Comparison of ENCODE assay signal across 37 cellular contexts in the genomic region with DNA sequence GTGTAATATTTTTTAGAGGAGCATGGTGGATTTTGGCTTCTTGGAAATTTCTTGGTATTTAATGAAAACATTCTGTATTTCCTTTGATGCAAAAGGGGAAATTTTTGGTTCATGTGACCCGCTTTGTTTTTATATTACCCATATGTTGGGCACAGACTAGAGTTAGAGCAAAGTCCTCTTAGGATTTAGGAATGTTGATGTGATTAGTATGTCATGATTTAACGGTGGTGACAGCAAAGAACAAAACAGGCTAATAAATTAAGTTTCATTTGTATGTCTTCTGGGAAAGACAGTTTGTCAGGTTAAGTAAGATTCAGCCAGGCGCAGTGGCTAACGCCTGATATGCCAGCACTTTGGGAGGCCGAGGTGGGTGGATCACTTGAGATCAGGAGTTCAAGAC.
"Had no signal": no experiment of that assay in that cellular context is flagged by ENCODE, and none has a peak within 500 bp of the region (broad histone marks: within the 10 kb centered on the region; RNA-seq: fewer than 3 reads in every experiment).

No MANE protein-coding gene starts in this region.

- H3K4me1 ChIP-seq: body of pancreas, breast epithelium had no signal

- H3K36me3 ChIP-seq: brain microvascular endothelial cell, breast epithelium had no signal

- H3K4me3 ChIP-seq: body of pancreas, breast epithelium had no signal

- FAIRE-seq: astrocyte, TTC549 had no signal

- H3K27ac ChIP-seq: body of pancreas, brain microvascular endothelial cell, breast epithelium, VCaP had no signal

- ATAC-seq: activated CD8-positive, alpha-beta memory T cell treated with anti-CD3 and anti-CD28 coated beads, Interleukin-2, amount 10 ng/mL, durations not matched to agents 7 days and 5 days; activated CD8-positive, alpha-beta T cell treated with anti-CD3 and anti-CD28 coated beads, Interleukin-2, amount 10 ng/mL, durations not matched to agents 7 days and 5 days; activated naive CD8-positive, alpha-beta T cell treated with anti-CD3 and anti-CD28 coated beads, Interleukin-2, amount 50 U/mL, for 24 hours; body of pancreas had no signal

- H3K36me3 Mint-ChIP-seq: activated CD4-positive, alpha-beta memory T cell treated with anti-CD3 and anti-CD28 coated beads for 36 hours; activated CD8-positive, alpha-beta memory T cell treated with anti-CD3 and anti-CD28 coated beads, Interleukin-2, amount 10 ng/mL, durations not matched to agents 7 days and 5 days; activated naive CD4-positive, alpha-beta T cell treated with anti-CD3 and anti-CD28 coated beads, Interleukin-2, amount 10 ng/mL, durations not matched to agents 7 days and 5 days; activated naive CD4-positive, alpha-beta T cell treated with anti-CD3 and anti-CD28 coated beads, Interleukin-2, amount 50 U/mL, for 24 hours; activated naive CD8-positive, alpha-beta T cell; activated naive CD8-positive, alpha-beta T cell treated with anti-CD3 and anti-CD28 coated beads, Interleukin-2, amount 10 ng/mL, durations not matched to agents 7 days and 5 days had no signal

- DNase-seq: activated B cell treated with CpG ODN at 0.5 μM for 24 hours; activated CD4-positive, alpha-beta memory T cell treated with anti-CD3 and anti-CD28 coated beads for 36 hours; activated CD4-positive, alpha-beta T cell treated with anti-CD3 and anti-CD28 coated beads for 4 hours; activated CD4-positive, alpha-beta T cell treated with anti-CD3 and anti-CD28 coated beads, Interleukin-2, amount 10 ng/mL, durations not matched to agents 24 days and 14 days; activated CD4-positive, alpha-beta T cell treated with anti-CD3 and anti-CD28 coated beads, Interleukin-2, amount 50 U/mL, for 1 hour; activated CD4-positive, alpha-beta T cell treated with anti-CD3 and anti-CD28 coated beads, Interleukin-2, amount 50 U/mL, for 4 hours; activated CD4-positive, CD25-positive, alpha-beta regulatory T cell treated with anti-CD3 and anti-CD28 coated beads, Interleukin-2, amount 50 U/mL, for 72 hours; activated CD8-positive, alpha-beta memory T cell treated with anti-CD3 and anti-CD28 coated beads for 24 hours; activated CD8-positive, alpha-beta memory T cell treated with anti-CD3 and anti-CD28 coated beads, Interleukin-2, amount 10 ng/mL, durations not matched to agents 7 days and 5 days; activated CD8-positive, alpha-beta memory T cell treated with anti-CD3 and anti-CD28 coated beads, Interleukin-2, amount 50 U/mL, for 48 hours; activated CD8-positive, alpha-beta T cell treated with anti-CD3 and anti-CD28 coated beads, Interleukin-2, amount 10 ng/mL, durations not matched to agents 7 days and 5 days; activated effector memory CD4-positive, alpha-beta T cell treated with Interleukin-2 at 50 U/mL for 16 hours; activated gamma-delta T cell; activated naive CD4-positive, alpha-beta T cell treated with anti-CD3 and anti-CD28 coated beads, Interleukin-2, amount 10 ng/mL, durations not matched to agents 7 days and 5 days; activated naive CD4-positive, alpha-beta T cell treated with Interleukin-2 at 50 U/mL for 16 hours; activated naive CD8-positive, alpha-beta T cell treated with anti-CD3 and anti-CD28 coated beads, Interleukin-2, amount 10 ng/mL, durations not matched to agents 7 days and 5 days; activated naive CD8-positive, alpha-beta T cell treated with anti-CD3 and anti-CD28 coated beads, Interleukin-2, amount 50 U/mL, for 24 hours; activated T-cell treated with anti-CD3 and anti-CD28 coated beads, Interleukin-2, amount 50 U/mL, for 24 hours; activated T-cell treated with anti-CD3 and anti-CD28 coated beads, Interleukin-2, amount 50 U/mL, for 48 hours; amygdala; anterior cingulate cortex; body of pancreas; central memory CD4-positive, alpha-beta T cell; cerebellar nuclear complex; T-helper 1 cell; T-helper 2 cell; T-helper 9 cell had no signal

- H3K4me1 Mint-ChIP-seq: activated B cell treated with CpG ODN at 0.5 μM for 24 hours; activated CD4-positive, alpha-beta T cell treated with anti-CD3 and anti-CD28 coated beads, Interleukin-2, amount 10 ng/mL, durations not matched to agents 24 days and 14 days; activated CD8-positive, alpha-beta memory T cell treated with anti-CD3 and anti-CD28 coated beads, Interleukin-2, amount 10 ng/mL, durations not matched to agents 7 days and 5 days; activated naive CD4-positive, alpha-beta T cell treated with anti-CD3 and anti-CD28 coated beads, Interleukin-2, amount 10 ng/mL, durations not matched to agents 7 days and 5 days; activated naive CD4-positive, alpha-beta T cell treated with anti-CD3 and anti-CD28 coated beads, Interleukin-2, amount 50 U/mL, for 24 hours; activated naive CD8-positive, alpha-beta T cell treated with anti-CD3 and anti-CD28 coated beads, Interleukin-2, amount 10 ng/mL, durations not matched to agents 7 days and 5 days; activated naive CD8-positive, alpha-beta T cell treated with anti-CD3 and anti-CD28 coated beads, Interleukin-2, amount 50 U/mL, for 24 hours had no signal

- H3K9me3 Mint-ChIP-seq: activated B cell treated with CpG ODN at 0.5 μM for 24 hours; activated CD4-positive, alpha-beta memory T cell treated with anti-CD3 and anti-CD28 coated beads for 36 hours; activated CD4-positive, alpha-beta T cell treated with anti-CD3 and anti-CD28 coated beads, Interleukin-2, amount 10 ng/mL, durations not matched to agents 24 days and 14 days; activated naive CD4-positive, alpha-beta T cell treated with anti-CD3 and anti-CD28 coated beads, Interleukin-2, amount 10 ng/mL, durations not matched to agents 7 days and 5 days; activated naive CD4-positive, alpha-beta T cell treated with anti-CD3 and anti-CD28 coated beads, Interleukin-2, amount 50 U/mL, for 24 hours; activated naive CD8-positive, alpha-beta T cell treated with anti-CD3 and anti-CD28 coated beads, Interleukin-2, amount 50 U/mL, for 24 hours; activated T-cell treated with anti-CD3 and anti-CD28 coated beads, Interleukin-2, amount 50 U/mL, for 24 hours; T-helper 1 cell treated with Interleukin-12 subunit alpha and Interleukin-12 subunit beta and Interleukin-4 antibody, amounts not matched to agents 30 μg/mL and 1 μg/mL, for 36 hours; T-helper 2 cell treated with Interferon-gamma antibody and Interleukin-4, amounts not matched to agents 5 μg/mL and 100 μg/mL, for 36 hours had no signal

- H3K27me3 ChIP-seq: body of pancreas, brain microvascular endothelial cell, breast epithelium had no signal

- H3K4me3 Mint-ChIP-seq: activated B cell treated with CpG ODN at 0.5 μM for 24 hours; activated CD4-positive, alpha-beta memory T cell treated with anti-CD3 and anti-CD28 coated beads for 36 hours; activated CD4-positive, alpha-beta T cell treated with anti-CD3 and anti-CD28 coated beads, Interleukin-2, amount 10 ng/mL, durations not matched to agents 24 days and 14 days; activated CD8-positive, alpha-beta memory T cell treated with anti-CD3 and anti-CD28 coated beads, Interleukin-2, amount 10 ng/mL, durations not matched to agents 7 days and 5 days; activated CD8-positive, alpha-beta T cell treated with anti-CD3 and anti-CD28 coated beads, Interleukin-2, amount 10 ng/mL, durations not matched to agents 7 days and 5 days; activated naive CD4-positive, alpha-beta T cell treated with anti-CD3 and anti-CD28 coated beads, Interleukin-2, amount 10 ng/mL, durations not matched to agents 7 days and 5 days; activated naive CD4-positive, alpha-beta T cell treated with anti-CD3 and anti-CD28 coated beads, Interleukin-2, amount 50 U/mL, for 24 hours; activated naive CD8-positive, alpha-beta T cell; activated naive CD8-positive, alpha-beta T cell treated with anti-CD3 and anti-CD28 coated beads, Interleukin-2, amount 10 ng/mL, durations not matched to agents 7 days and 5 days; activated naive CD8-positive, alpha-beta T cell treated with anti-CD3 and anti-CD28 coated beads, Interleukin-2, amount 50 U/mL, for 24 hours; activated T-cell treated with anti-CD3 and anti-CD28 coated beads, Interleukin-2, amount 50 U/mL, for 24 hours; T-helper 1 cell treated with Interleukin-12 subunit alpha and Interleukin-12 subunit beta and Interleukin-4 antibody, amounts not matched to agents 30 μg/mL and 1 μg/mL, for 36 hours; T-helper 2 cell treated with Interferon-gamma antibody and Interleukin-4, amounts not matched to agents 5 μg/mL and 100 μg/mL, for 36 hours had no signal

- H3K27ac Mint-ChIP-seq: activated B cell treated with CpG ODN at 0.5 μM for 24 hours; activated CD4-positive, alpha-beta memory T cell treated with anti-CD3 and anti-CD28 coated beads for 36 hours; activated CD4-positive, alpha-beta T cell treated with anti-CD3 and anti-CD28 coated beads, Interleukin-2, amount 10 ng/mL, durations not matched to agents 24 days and 14 days; activated CD8-positive, alpha-beta memory T cell treated with anti-CD3 and anti-CD28 coated beads, Interleukin-2, amount 10 ng/mL, durations not matched to agents 7 days and 5 days; activated CD8-positive, alpha-beta T cell treated with anti-CD3 and anti-CD28 coated beads, Interleukin-2, amount 10 ng/mL, durations not matched to agents 7 days and 5 days; activated naive CD4-positive, alpha-beta T cell treated with anti-CD3 and anti-CD28 coated beads, Interleukin-2, amount 10 ng/mL, durations not matched to agents 7 days and 5 days; activated naive CD8-positive, alpha-beta T cell; activated naive CD8-positive, alpha-beta T cell treated with anti-CD3 and anti-CD28 coated beads, Interleukin-2, amount 10 ng/mL, durations not matched to agents 7 days and 5 days; activated naive CD8-positive, alpha-beta T cell treated with anti-CD3 and anti-CD28 coated beads, Interleukin-2, amount 50 U/mL, for 24 hours; activated T-cell treated with anti-CD3 and anti-CD28 coated beads, Interleukin-2, amount 50 U/mL, for 24 hours; activated T-helper 2 cell treated with anti-CD3 and anti-CD28 coated beads, Interferon-gamma antibody, Interleukin-2, Interleukin-4, amounts not matched to agents 10 μg/mL and 5 μg/mL and 100 μg/mL, durations not matched to agents 14 hours and 24 hours and 36 hours; T-helper 1 cell treated with Interleukin-12 subunit alpha and Interleukin-12 subunit beta and Interleukin-4 antibody, amounts not matched to agents 30 μg/mL and 1 μg/mL, for 36 hours; T-helper 2 cell treated with Interferon-gamma antibody and Interleukin-4, amounts not matched to agents 5 μg/mL and 100 μg/mL, for 36 hours had no signal
